ENCODE assay signal across 8 cellular contexts in genomic region chr22:25081409-25081824, GRCh38.
DNase-seq lines count a peak whose midpoint lies in the region; FAIRE-seq and TF ChIP-seq lines count a peak whose summit lies in the region.

No MANE protein-coding gene starts in this region.

- H4K20me1 ChIP-seq in OCI-LY3 (ENCODE audit: insufficient read depth, low read length) (no peaks in the 10 kb centered on the region), keratinocyte (ENCODE audit: control insufficient read depth, extremely low read depth, insufficient read depth, low read length) (peaks cover 5% of the 10 kb centered on the region)

- H3K4me1 ChIP-seq in OCI-LY3 (ENCODE audit: low read length) (peaks cover 28% of the 10 kb centered on the region), adrenal gland (replicated peaks in 1 of 2) (peaks cover 0 to 3% of the 10 kb centered on the region in 2 donors), keratinocyte (ENCODE audit: control insufficient read depth, extremely low read depth, insufficient read depth, low read length) (no peaks in the 10 kb centered on the region), thyroid gland (peaks cover 35 to 45% of the 10 kb centered on the region in 2 donors), suprapubic skin (peaks cover 15% of the 10 kb centered on the region)

- in situ Hi-C loops in ACHN (cut with HindIII; ENCODE audit: low pct_ligation_motif_present, low pct_unique_long_range_greater_than_20kb, low sequenced_read_pairs): no loop called here

- TF ChIP-seq POLR2A in adrenal gland (IDR thresholded peaks at IDR 0.05) (no peak), thyroid gland (IDR thresholded peaks at IDR 0.05) (no peak), suprapubic skin (IDR thresholded peaks at IDR 0.05) (no peak)

- H3K36me3 ChIP-seq in OCI-LY3 (replicated peaks; ENCODE audit: low read depth, low read length) (no peaks in the 10 kb centered on the region), adrenal gland (replicated peaks in 1 of 2) (no peaks in the 10 kb centered on the region), keratinocyte (ENCODE audit: control insufficient read depth in 2 of 2, extremely low read depth in 1 of 2, insufficient read depth in 2 of 2, low read length in 2 of 2) (peaks cover 0 to 2% of the 10 kb centered on the region in 2 experiments), thyroid gland (no peaks in the 10 kb centered on the region), suprapubic skin (no peaks in the 10 kb centered on the region)

- peak; percentile 70 for TF ChIP-seq CTCF in GM12864 (IDR thresholded peaks at IDR 0.05; ENCODE audit: low read depth, low read length, missing control alignments)
- peak; percentile 88 for TF ChIP-seq CTCF in OCI-LY3 (IDR thresholded peaks at IDR 0.05; ENCODE audit: low read depth, low read length)
- peak in 5 of 6 experiments; percentile 14 to 56 (median 45) for TF ChIP-seq CTCF in adrenal gland (IDR thresholded peaks at IDR 0.05)
- TF ChIP-seq CTCF in keratinocyte (optimal IDR thresholded peaks at IDR 0.05 in 1 of 3, IDR thresholded peaks at IDR 0.05 in 1 of 3, conservative IDR thresholded peaks at IDR 0.05 in 1 of 3; ENCODE audit: extremely low read depth in 1 of 3, insufficient read depth in 2 of 3, low read length in 3 of 3): peak; percentile 57 to 79 (median 62)
- TF ChIP-seq CTCF in thyroid gland (IDR thresholded peaks at IDR 0.05): peak in 5 of 6 experiments; percentile 33 to 62 (median 56)
- TF ChIP-seq CTCF in suprapubic skin (IDR thresholded peaks at IDR 0.05): peak in 1 of 2 donors; percentile 38

- FAIRE-seq in keratinocyte (lab: Jason Lieb, UNC): peak; percentile 5

- no peaks in the 10 kb centered on the region for H3K9me1 ChIP-seq in keratinocyte (ENCODE audit: control insufficient read depth, extremely low read depth, insufficient read depth, low read length)

- H3K9ac ChIP-seq in OCI-LY3 (ENCODE audit: low read length) (no peak overlapping the region), keratinocyte (ENCODE audit: control insufficient read depth, extremely low read depth, insufficient read depth, low read length) (no peak overlapping the region)

- H3K79me2 ChIP-seq in OCI-LY3 (ENCODE audit: low read length) (no peaks in the 10 kb centered on the region), keratinocyte (ENCODE audit: control insufficient read depth, insufficient read depth, low read length) (no peaks in the 10 kb centered on the region)

- 10 to 31% (median 23%) methylated on average over 2 to 3 of the region's 3 CpGs for WGBS in adrenal gland, 4 donors
- WGBS in thyroid gland, 2 donors: 11 to 18% methylated on average over 3 of the region's 3 CpGs
- WGBS in suprapubic skin: 43% methylated on average over 3 of the region's 3 CpGs

- H3K4me3 ChIP-seq in GM12864 (ENCODE audit: low read depth, low read length) (no peak overlapping the region), OCI-LY3 (ENCODE audit: low read length) (no peak overlapping the region), adrenal gland (no peak overlapping the region), keratinocyte (ENCODE audit: control insufficient read depth in 2 of 3, extremely low read depth in 1 of 3, insufficient read depth in 2 of 3, low read depth in 1 of 3, low read length in 3 of 3) (no peak overlapping the region), thyroid gland (replicated peaks in 1 of 3) (no peak overlapping the region), suprapubic skin (no peak overlapping the region)

- TF ChIP-seq EP300 in suprapubic skin (IDR thresholded peaks at IDR 0.05): no peak

- peak; percentile 28 for DNase-seq in ACHN
- DNase-seq in GM12864 (ENCODE audit: low read depth): no peak
- DNase-seq in adrenal gland: peak in 1 of 7 donors; percentile 49
- DNase-seq in keratinocyte (ENCODE audit: low read depth, low spot score): no peak
- DNase-seq in thyroid gland: peak; percentile 46 to 56
- no peak for DNase-seq in suprapubic skin (ENCODE audit: low spot score in 2 of 2)
- no peak for DNase-seq in NCI-H345 (lab: John Stamatoyannopoulos, UW)

- H3K27me3 ChIP-seq in OCI-LY3 (ENCODE audit: low read depth, low read length) (no peaks in the 10 kb centered on the region), adrenal gland (no peaks in the 10 kb centered on the region), keratinocyte (ENCODE audit: control insufficient read depth, extremely low read depth, insufficient read depth, low read length) (no peaks in the 10 kb centered on the region), thyroid gland (no peaks in the 10 kb centered on the region), suprapubic skin (no peaks in the 10 kb centered on the region)

- H2AFZ ChIP-seq in OCI-LY3 (ENCODE audit: low read depth, low read length): no peak overlapping the region
- H2AFZ ChIP-seq in keratinocyte (ENCODE audit: control insufficient read depth, low read length): no peak overlapping the region

- dilution Hi-C loops in keratinocyte (cut with MboI; ENCODE audit: extremely low pct_ligation_motif_present, low sequenced_read_pairs): no loop called here

- H3K4me2 ChIP-seq in OCI-LY3 (ENCODE audit: low read length) (no peak overlapping the region), keratinocyte (ENCODE audit: control insufficient read depth, extremely low read depth, insufficient read depth, low read depth, low read length) (no peak overlapping the region)

- H3K9me3 ChIP-seq in OCI-LY3 (ENCODE audit: insufficient read depth, low read length) (no peaks in the 10 kb centered on the region), adrenal gland (replicated peaks in 1 of 3) (no peaks in the 10 kb centered on the region), keratinocyte (ENCODE audit: control insufficient read depth, low read depth, low read length) (no peaks in the 10 kb centered on the region), thyroid gland (no peaks in the 10 kb centered on the region), suprapubic skin (no peaks in the 10 kb centered on the region)

- intact Hi-C loops in adrenal gland (cut with DNase I) (no loop called here), thyroid gland (cut with DNase I) (no loop called here)

- H3K27ac ChIP-seq in OCI-LY3 (ENCODE audit: low read length) (no peak overlapping the region), adrenal gland (no peak overlapping the region), keratinocyte (ENCODE audit: control insufficient read depth, insufficient read depth, low read length) (no peak overlapping the region), thyroid gland (peak overlapping the region in 2 of 3 donors; percentile 1 to 6), suprapubic skin (no peak overlapping the region)

Comparison
In these comparisons a context has a peak if more than half of its experiments do, and no peak if none do; other contexts are left out.
1. DNase-seq: peak in ACHN (single experiment) and thyroid gland (2 of 2); none in GM12864 (single experiment), keratinocyte (single experiment), suprapubic skin (0 of 2) and NCI-H345 (single experiment).
2. H3K27ac ChIP-seq: peak in thyroid gland (2 of 3); none in OCI-LY3 (single experiment), adrenal gland (0 of 5), keratinocyte (single experiment) and suprapubic skin (single experiment).